ENCODE assay signal across 8 cellular contexts in genomic region chr19:19138110-19138981, GRCh38. TPM values are rescaled to one million over a fixed set of nuclear protein-coding genes. Genes with fewer than 3 reads are reported as not detected.
DNase-seq lines count a peak whose midpoint lies in the region; ATAC-seq, FAIRE-seq and TF ChIP-seq lines count a peak whose summit lies in the region.

TMEM161A (minus strand) TSS chr19:19138478; CDS start chr19:19138428, 50 bp downstream.

- no peaks in the 10 kb centered on the region for H4K20me1 ChIP-seq in Loucy (ENCODE audit: insufficient read depth, low read length, poor library complexity, severe bottlenecking)

- TF ChIP-seq POLR2A in H54 (IDR thresholded peaks at IDR 0.05; ENCODE audit: low read depth, low read length) = peak; percentile 69

- peak within 1 kb of the TSS; percentile 99 for H3K4me2 ChIP-seq in Loucy (ENCODE audit: low read depth, low read length, poor library complexity, severe bottlenecking)

- peak; percentile 100 for ATAC-seq in RWPE2 (ENCODE audit: low read depth)
- ATAC-seq in activated T-helper 17 cell treated with anti-CD3 and anti-CD28 coated beads, Interleukin-2, amount 50 U/mL, for 72 hours (replicated peaks) = peak; percentile 100
- peak; percentile 99 to 100 (median 99) for ATAC-seq in natural killer cell

- H3K36me3 Mint-ChIP-seq in activated T-helper 17 cell treated with anti-CD3 and anti-CD28 coated beads, Interleukin-2, amount 50 U/mL, for 72 hours (ENCODE audit: low read depth) = no peaks in the 10 kb centered on the region
- H3K36me3 Mint-ChIP-seq in natural killer cell = no peaks in the 10 kb centered on the region

- peak within 1 kb of the TSS; percentile 95 for H3K9ac ChIP-seq in Loucy (ENCODE audit: low read depth, low read length, poor library complexity, severe bottlenecking)

- H3F3A ChIP-seq in Loucy (ENCODE audit: low read depth) = no peaks in the 10 kb centered on the region

- peak within 1 kb of the TSS; percentile 96 for H3K4me3 ChIP-seq in Loucy (ENCODE audit: low read length, poor library complexity, severe bottlenecking)
- H3K4me3 ChIP-seq in RWPE2 (ENCODE audit: severe bottlenecking) = peak within 1 kb of the TSS; percentile 63

- H3K4me1 ChIP-seq in Loucy (ENCODE audit: insufficient read depth, low read length, poor library complexity, severe bottlenecking) (peaks cover 19% of the 10 kb centered on the region), RWPE2 (ENCODE audit: insufficient read depth, poor library complexity, severe bottlenecking) (no peaks in the 10 kb centered on the region)

- peak; percentile 88 for FAIRE-seq in H54 (lab: Jason Lieb, UNC)

- H3K4me3 Mint-ChIP-seq in activated T-helper 17 cell treated with anti-CD3 and anti-CD28 coated beads, Interleukin-2, amount 50 U/mL, for 72 hours = peak within 1 kb of the TSS; percentile 98
- H3K4me3 Mint-ChIP-seq in natural killer cell = peak within 1 kb of the TSS; percentile 95

- H3K9me2 ChIP-seq in Loucy (replicated peaks; ENCODE audit: low read depth, low read length) = no peaks in the 10 kb centered on the region

- TF ChIP-seq CTCF in Loucy (conservative IDR thresholded peaks at IDR 0.05; ENCODE audit: low read length) = no peak
- no peak for TF ChIP-seq CTCF in RWPE2 (IDR thresholded peaks at IDR 0.05; ENCODE audit: poor library complexity, severe bottlenecking)
- no peak for TF ChIP-seq CTCF in natural killer cell (IDR thresholded peaks at IDR 0.05)

- H3K79me2 ChIP-seq in Loucy (ENCODE audit: insufficient read depth, low read length) = peaks cover 12% of the 10 kb centered on the region

- H3K36me3 ChIP-seq in Loucy (ENCODE audit: insufficient read depth, low read length) (no peaks in the 10 kb centered on the region), RWPE2 (ENCODE audit: low read depth) (peaks cover 4% of the 10 kb centered on the region; the same call in 1 of the 2 replicates)

- no peaks in the 10 kb centered on the region for H3K27me3 Mint-ChIP-seq in activated T-helper 17 cell treated with anti-CD3 and anti-CD28 coated beads, Interleukin-2, amount 50 U/mL, for 72 hours
- H3K27me3 Mint-ChIP-seq in natural killer cell (ENCODE audit: low read depth in 2 of 2) = no peaks in the 10 kb centered on the region

- H3K4me1 Mint-ChIP-seq in activated T-helper 17 cell treated with anti-CD3 and anti-CD28 coated beads, Interleukin-2, amount 50 U/mL, for 72 hours = peaks cover 25% of the 10 kb centered on the region
- H3K4me1 Mint-ChIP-seq in natural killer cell = peaks cover 17 to 29% of the 10 kb centered on the region in 2 donors

- intact Hi-C loops in natural killer cell (cut with micrococcal nuclease) = loop anchor here (2.0 kb wide), 1 partner anchor 76 kb away; the partner anchor contains the start of gene SLC25A42

- H3K27ac Mint-ChIP-seq in activated T-helper 17 cell treated with anti-CD3 and anti-CD28 coated beads, Interleukin-2, amount 50 U/mL, for 72 hours = peak within 1 kb of the TSS; percentile 98
- H3K27ac Mint-ChIP-seq in natural killer cell = peak within 1 kb of the TSS; percentile 82 to 99

- H3K27ac ChIP-seq in RWPE2 (ENCODE audit: poor library complexity, severe bottlenecking) = no peak within 1 kb of the TSS

- no peaks in the 10 kb centered on the region for H3K9me3 ChIP-seq in Loucy (ENCODE audit: insufficient read depth, low read depth, low read length)
- H3K9me3 ChIP-seq in RWPE2 (ENCODE audit: severe bottlenecking) = no peaks in the 10 kb centered on the region

- H3K27me3 ChIP-seq in Loucy (ENCODE audit: insufficient read depth, low read length, poor library complexity, severe bottlenecking) (no peaks in the 10 kb centered on the region), RWPE2 (ENCODE audit: insufficient read depth, poor library complexity, severe bottlenecking) (no peaks in the 10 kb centered on the region)

- H2AFZ ChIP-seq in Loucy (ENCODE audit: low read length) = peak within 1 kb of the TSS; percentile 98

- H3K9me3 Mint-ChIP-seq in activated T-helper 17 cell treated with anti-CD3 and anti-CD28 coated beads, Interleukin-2, amount 50 U/mL, for 72 hours = no peaks in the 10 kb centered on the region
- H3K9me3 Mint-ChIP-seq in natural killer cell = no peaks in the 10 kb centered on the region

- DNase-seq in ELF-1 (ENCODE audit: low read depth, low spot score) = peak; percentile 98
- DNase-seq in H54 (ENCODE audit: insufficient read length, low spot score) = peak; percentile 100
- DNase-seq in RWPE2 (ENCODE audit: low spot score) = peak; percentile 97
- peak; percentile 99 for DNase-seq in fibroblast of peridontal ligament (ENCODE audit: extremely low read depth)
- DNase-seq in natural killer cell = peak; percentile 97
- peak; percentile 89 to 95 (median 93) for DNase-seq in stimulated activated naive CD4-positive, alpha-beta T cell (lab: John Stamatoyannopoulos, UW)

RNA-seq across cellular contexts. Expression of gene TMEM161A, which starts in this region (rescaled TPM):
- total RNA-seq in activated T-helper 17 cell treated with anti-CD3 and anti-CD28 coated beads, Interleukin-2, amount 50 U/mL, for 72 hours = 10 to 100 TPM; 21.0 to 22.4 TPM
- total RNA-seq in natural killer cell = 10 to 100 TPM; 13.9 to 16.5 (median 14.2) TPM
